1 cellular context compared by ENCODE assay signal in the genomic region with DNA sequence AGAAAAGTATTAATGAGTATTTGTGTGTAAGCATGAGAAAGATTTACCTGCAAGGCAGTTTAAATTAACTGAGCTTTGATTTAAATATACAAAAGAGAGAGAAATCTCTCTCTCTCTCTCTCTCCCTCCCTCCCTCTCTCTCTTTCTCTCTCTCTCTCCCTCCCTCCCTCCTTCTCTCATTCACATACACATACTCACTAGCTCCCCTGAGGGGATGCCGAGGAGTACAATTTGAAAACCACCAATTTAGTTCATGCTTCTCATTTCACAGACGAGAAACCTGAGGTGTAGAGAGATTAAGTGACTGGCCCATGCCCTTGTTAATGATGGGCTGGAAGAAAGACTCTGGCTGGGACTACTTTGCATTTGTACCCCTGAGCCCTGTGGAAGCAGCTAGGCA.
TF ChIP-seq lines count a peak whose summit lies in the region.

No MANE protein-coding gene starts in this region.

TF ChIP-seq in GM23338, 12 proteins besides CTCF, POLR2A, EP300 and RAD21 (continued from another document):
- TF ChIP-seq, protein P1, sequence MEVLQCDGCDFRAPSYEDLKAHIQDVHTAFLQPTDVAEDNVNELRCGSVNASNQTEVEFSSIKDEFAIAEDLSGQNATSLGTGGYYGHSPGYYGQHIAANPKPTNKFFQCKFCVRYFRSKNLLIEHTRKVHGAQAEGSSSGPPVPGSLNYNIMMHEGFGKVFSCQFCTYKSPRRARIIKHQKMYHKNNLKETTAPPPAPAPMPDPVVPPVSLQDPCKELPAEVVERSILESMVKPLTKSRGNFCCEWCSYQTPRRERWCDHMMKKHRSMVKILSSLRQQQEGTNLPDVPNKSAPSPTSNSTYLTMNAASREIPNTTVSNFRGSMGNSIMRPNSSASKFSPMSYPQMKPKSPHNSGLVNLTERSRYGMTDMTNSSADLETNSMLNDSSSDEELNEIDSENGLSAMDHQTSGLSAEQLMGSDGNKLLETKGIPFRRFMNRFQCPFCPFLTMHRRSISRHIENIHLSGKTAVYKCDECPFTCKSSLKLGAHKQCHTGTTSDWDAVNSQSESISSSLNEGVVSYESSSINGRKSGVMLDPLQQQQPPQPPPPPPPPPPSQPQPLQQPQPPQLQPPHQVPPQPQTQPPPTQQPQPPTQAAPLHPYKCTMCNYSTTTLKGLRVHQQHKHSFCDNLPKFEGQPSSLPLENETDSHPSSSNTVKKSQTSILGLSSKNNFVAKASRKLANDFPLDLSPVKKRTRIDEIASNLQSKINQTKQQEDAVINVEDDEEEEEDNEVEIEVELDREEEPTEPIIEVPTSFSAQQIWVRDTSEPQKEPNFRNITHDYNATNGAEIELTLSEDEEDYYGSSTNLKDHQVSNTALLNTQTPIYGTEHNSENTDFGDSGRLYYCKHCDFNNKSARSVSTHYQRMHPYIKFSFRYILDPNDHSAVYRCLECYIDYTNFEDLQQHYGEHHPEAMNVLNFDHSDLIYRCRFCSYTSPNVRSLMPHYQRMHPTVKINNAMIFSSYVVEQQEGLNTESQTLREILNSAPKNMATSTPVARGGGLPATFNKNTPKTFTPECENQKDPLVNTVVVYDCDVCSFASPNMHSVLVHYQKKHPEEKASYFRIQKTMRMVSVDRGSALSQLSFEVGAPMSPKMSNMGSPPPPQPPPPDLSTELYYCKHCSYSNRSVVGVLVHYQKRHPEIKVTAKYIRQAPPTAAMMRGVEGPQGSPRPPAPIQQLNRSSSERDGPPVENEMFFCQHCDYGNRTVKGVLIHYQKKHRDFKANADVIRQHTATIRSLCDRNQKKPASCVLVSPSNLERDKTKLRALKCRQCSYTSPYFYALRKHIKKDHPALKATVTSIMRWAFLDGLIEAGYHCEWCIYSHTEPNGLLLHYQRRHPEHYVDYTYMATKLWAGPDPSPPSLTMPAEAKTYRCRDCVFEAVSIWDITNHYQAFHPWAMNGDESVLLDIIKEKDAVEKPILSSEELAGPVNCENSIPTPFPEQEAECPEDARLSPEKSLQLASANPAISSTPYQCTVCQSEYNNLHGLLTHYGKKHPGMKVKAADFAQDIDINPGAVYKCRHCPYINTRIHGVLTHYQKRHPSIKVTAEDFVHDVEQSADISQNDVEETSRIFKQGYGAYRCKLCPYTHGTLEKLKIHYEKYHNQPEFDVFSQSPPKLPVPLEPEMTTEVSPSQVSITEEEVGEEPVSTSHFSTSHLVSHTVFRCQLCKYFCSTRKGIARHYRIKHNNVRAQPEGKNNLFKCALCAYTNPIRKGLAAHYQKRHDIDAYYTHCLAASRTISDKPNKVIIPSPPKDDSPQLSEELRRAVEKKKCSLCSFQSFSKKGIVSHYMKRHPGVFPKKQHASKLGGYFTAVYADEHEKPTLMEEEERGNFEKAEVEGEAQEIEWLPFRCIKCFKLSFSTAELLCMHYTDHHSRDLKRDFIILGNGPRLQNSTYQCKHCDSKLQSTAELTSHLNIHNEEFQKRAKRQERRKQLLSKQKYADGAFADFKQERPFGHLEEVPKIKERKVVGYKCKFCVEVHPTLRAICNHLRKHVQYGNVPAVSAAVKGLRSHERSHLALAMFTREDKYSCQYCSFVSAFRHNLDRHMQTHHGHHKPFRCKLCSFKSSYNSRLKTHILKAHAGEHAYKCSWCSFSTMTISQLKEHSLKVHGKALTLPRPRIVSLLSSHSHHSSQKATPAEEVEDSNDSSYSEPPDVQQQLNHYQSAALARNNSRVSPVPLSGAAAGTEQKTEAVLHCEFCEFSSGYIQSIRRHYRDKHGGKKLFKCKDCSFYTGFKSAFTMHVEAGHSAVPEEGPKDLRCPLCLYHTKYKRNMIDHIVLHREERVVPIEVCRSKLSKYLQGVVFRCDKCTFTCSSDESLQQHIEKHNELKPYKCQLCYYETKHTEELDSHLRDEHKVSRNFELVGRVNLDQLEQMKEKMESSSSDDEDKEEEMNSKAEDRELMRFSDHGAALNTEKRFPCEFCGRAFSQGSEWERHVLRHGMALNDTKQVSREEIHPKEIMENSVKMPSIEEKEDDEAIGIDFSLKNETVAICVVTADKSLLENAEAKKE (CRISPR knock-in tag; IDR thresholded peaks at IDR 0.05) = no peak
- no peak for TF ChIP-seq ZNF114 (CRISPR knock-in tag; IDR thresholded peaks at IDR 0.05)
- TF ChIP-seq, protein P2, sequence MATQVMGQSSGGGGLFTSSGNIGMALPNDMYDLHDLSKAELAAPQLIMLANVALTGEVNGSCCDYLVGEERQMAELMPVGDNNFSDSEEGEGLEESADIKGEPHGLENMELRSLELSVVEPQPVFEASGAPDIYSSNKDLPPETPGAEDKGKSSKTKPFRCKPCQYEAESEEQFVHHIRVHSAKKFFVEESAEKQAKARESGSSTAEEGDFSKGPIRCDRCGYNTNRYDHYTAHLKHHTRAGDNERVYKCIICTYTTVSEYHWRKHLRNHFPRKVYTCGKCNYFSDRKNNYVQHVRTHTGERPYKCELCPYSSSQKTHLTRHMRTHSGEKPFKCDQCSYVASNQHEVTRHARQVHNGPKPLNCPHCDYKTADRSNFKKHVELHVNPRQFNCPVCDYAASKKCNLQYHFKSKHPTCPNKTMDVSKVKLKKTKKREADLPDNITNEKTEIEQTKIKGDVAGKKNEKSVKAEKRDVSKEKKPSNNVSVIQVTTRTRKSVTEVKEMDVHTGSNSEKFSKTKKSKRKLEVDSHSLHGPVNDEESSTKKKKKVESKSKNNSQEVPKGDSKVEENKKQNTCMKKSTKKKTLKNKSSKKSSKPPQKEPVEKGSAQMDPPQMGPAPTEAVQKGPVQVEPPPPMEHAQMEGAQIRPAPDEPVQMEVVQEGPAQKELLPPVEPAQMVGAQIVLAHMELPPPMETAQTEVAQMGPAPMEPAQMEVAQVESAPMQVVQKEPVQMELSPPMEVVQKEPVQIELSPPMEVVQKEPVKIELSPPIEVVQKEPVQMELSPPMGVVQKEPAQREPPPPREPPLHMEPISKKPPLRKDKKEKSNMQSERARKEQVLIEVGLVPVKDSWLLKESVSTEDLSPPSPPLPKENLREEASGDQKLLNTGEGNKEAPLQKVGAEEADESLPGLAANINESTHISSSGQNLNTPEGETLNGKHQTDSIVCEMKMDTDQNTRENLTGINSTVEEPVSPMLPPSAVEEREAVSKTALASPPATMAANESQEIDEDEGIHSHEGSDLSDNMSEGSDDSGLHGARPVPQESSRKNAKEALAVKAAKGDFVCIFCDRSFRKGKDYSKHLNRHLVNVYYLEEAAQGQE (IDR thresholded peaks at IDR 0.05; ENCODE audit: unreplicated experiment) = no peak
- no peak for TF ChIP-seq POLR2AphosphoS5 (IDR thresholded peaks at IDR 0.05; ENCODE audit: low read depth)
- TF ChIP-seq, protein P3, sequence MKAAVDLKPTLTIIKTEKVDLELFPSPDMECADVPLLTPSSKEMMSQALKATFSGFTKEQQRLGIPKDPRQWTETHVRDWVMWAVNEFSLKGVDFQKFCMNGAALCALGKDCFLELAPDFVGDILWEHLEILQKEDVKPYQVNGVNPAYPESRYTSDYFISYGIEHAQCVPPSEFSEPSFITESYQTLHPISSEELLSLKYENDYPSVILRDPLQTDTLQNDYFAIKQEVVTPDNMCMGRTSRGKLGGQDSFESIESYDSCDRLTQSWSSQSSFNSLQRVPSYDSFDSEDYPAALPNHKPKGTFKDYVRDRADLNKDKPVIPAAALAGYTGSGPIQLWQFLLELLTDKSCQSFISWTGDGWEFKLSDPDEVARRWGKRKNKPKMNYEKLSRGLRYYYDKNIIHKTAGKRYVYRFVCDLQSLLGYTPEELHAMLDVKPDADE (IDR thresholded peaks at IDR 0.05) = no peak
- TF ChIP-seq EZH2 (IDR thresholded peaks at IDR 0.05; ENCODE audit: low read depth, unreplicated experiment) = no peak
- TF ChIP-seq STAT1 (IDR thresholded peaks at IDR 0.05; ENCODE audit: unreplicated experiment) = no peak
- TF ChIP-seq EZH2phosphoT487 (IDR thresholded peaks at IDR 0.05; ENCODE audit: unreplicated experiment) = no peak
